ENCODE assay signal across 20 cellular contexts in the genomic region with DNA sequence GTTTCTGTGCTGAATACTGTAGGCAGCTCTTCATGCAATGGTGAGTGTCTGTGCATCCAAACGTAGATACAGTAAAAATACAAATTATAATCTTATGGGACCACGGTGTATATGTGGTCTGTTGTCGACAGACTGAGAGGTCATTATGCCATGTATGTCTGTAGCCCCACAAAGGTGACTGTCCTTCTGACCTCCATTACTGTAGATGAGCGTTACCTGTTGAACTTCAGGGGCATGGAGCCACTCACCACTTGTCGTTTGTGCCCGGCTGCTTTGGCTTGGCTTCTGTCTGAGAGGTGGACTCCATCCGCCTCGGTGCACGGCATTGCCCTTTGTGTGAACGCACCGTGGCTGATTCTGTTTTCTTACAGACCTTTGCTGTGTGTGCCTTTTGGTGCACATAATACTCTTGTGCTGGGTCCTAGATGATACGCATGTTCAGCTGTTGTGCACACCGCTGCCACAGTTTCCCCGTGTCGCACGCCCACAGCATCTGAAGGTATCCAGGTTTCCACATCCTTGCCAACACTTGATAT. TPM values are rescaled to one million over a fixed set of nuclear protein-coding genes. Genes with fewer than 3 reads are reported as not detected.
A peak's percentile ranks its signal among the peaks of the same experiment; 100 is the strongest.
DNase-seq lines count a peak whose midpoint lies in the region; ATAC-seq, FAIRE-seq and TF ChIP-seq lines count a peak whose summit lies in the region.
"Had no signal": no experiment of that assay in that cellular context is flagged by ENCODE, and none has a peak within 500 bp of the region (broad histone marks: within the 10 kb centered on the region; RNA-seq: fewer than 3 reads in every experiment).

No MANE protein-coding gene starts in this region.

- H3K9me3 ChIP-seq in hepatocyte (ENCODE audit: low read depth), result no peaks in the 10 kb centered on the region
- H3K9me3 ChIP-seq: sigmoid colon had no signal

- DNase-seq in stimulated activated naive CD8-positive, alpha-beta T cell treated with anti-CD3 and anti-CD28 coated beads, Interleukin-15, Interleukin-2, amounts not matched to agents 100 U/mL and 50 U/mL, for 24 hours, result no peak
- DNase-seq in hepatocyte (ENCODE audit: low spot score) (no peak), GM19239 (ENCODE audit: insufficient read length, low spot score) (no peak), iPS-NIHi7 (ENCODE audit: extremely low spot score) (no peak), islet precursor cell (no peak)
- DNase-seq: activated naive CD4-positive, alpha-beta T cell treated with anti-CD3 and anti-CD28 coated beads for 36 hours; COR-L47; H9; hippocampal formation; NCI-H1105; NCI-H524 treated with DMSO at 0.1 percent for 48 hours; OCI-M1; sigmoid colon; stimulated activated CD4-positive, alpha-beta T cell treated with anti-CD3 and anti-CD28 coated beads, Interleukin-2, amount 100 ng/mL, for 24 hours had no signal

- H3K27ac Mint-ChIP-seq in stimulated activated naive CD8-positive, alpha-beta T cell treated with anti-CD3 and anti-CD28 coated beads, Interleukin-15, Interleukin-2, amounts not matched to agents 100 ng/mL and 50 ng/mL, for 24 hours, result no peak overlapping the region

- peak overlapping the region; percentile 98 for H3K4me2 ChIP-seq in hepatocyte

- TF ChIP-seq CTCF in VCaP (conservative IDR thresholded peaks at IDR 0.05), result no peak
- no peak for TF ChIP-seq CTCF in hepatocyte (IDR thresholded peaks at IDR 0.05; ENCODE audit: poor library complexity)

- no peak for ATAC-seq in stimulated activated naive CD8-positive, alpha-beta T cell treated with anti-CD3 and anti-CD28 coated beads, Interleukin-15, Interleukin-2, amounts not matched to agents 100 U/mL and 50 U/mL, for 24 hours
- ATAC-seq in HG02623 (IDR thresholded peaks at IDR 0.05; ENCODE audit: unreplicated experiment), result no peak
- ATAC-seq: activated CD4-positive, CD25-positive, alpha-beta regulatory T cell treated with anti-CD3 and anti-CD28 coated beads, Interleukin-2, amount 50 U/mL, for 24 hours had no signal

- H3K4me1 Mint-ChIP-seq in stimulated activated naive CD8-positive, alpha-beta T cell treated with anti-CD3 and anti-CD28 coated beads, Interleukin-15, Interleukin-2, amounts not matched to agents 100 ng/mL and 50 ng/mL, for 24 hours (ENCODE audit: low read depth), result peaks cover 68% of the 10 kb centered on the region

- no peaks in the 10 kb centered on the region for H3K9me3 Mint-ChIP-seq in stimulated activated naive CD8-positive, alpha-beta T cell treated with anti-CD3 and anti-CD28 coated beads, Interleukin-15, Interleukin-2, amounts not matched to agents 100 ng/mL and 50 ng/mL, for 24 hours
- H3K9me3 Mint-ChIP-seq: activated naive CD4-positive, alpha-beta T cell treated with anti-CD3 and anti-CD28 coated beads for 36 hours; H9; T-helper 2 cell treated with Interferon-gamma antibody and Interleukin-4, amounts not matched to agents 5 μg/mL and 100 μg/mL, for 36 hours had no signal

- H3K27me3 ChIP-seq in hepatocyte, result no peaks in the 10 kb centered on the region
- H3K27me3 ChIP-seq: sigmoid colon had no signal

- H3K27me3 Mint-ChIP-seq in stimulated activated naive CD8-positive, alpha-beta T cell treated with anti-CD3 and anti-CD28 coated beads, Interleukin-15, Interleukin-2, amounts not matched to agents 100 ng/mL and 50 ng/mL, for 24 hours, result no peaks in the 10 kb centered on the region

- peaks cover 74% of the 10 kb centered on the region for H4K20me1 ChIP-seq in hepatocyte (ENCODE audit: insufficient read depth, poor library complexity, severe bottlenecking)

- H3K79me2 ChIP-seq in hepatocyte, result peaks cover 75% of the 10 kb centered on the region

- peaks cover 24% of the 10 kb centered on the region for H3K4me1 ChIP-seq in hepatocyte (ENCODE audit: insufficient read depth)

- peak overlapping the region; percentile 85 for H3K4me3 Mint-ChIP-seq in stimulated activated naive CD8-positive, alpha-beta T cell treated with anti-CD3 and anti-CD28 coated beads, Interleukin-15, Interleukin-2, amounts not matched to agents 100 ng/mL and 50 ng/mL, for 24 hours

- H3K9me2 ChIP-seq in hepatocyte (replicated peaks; ENCODE audit: insufficient read depth), result no peaks in the 10 kb centered on the region

- peak overlapping the region; percentile 96; the same call in 1 of the 2 replicates for H3K27ac ChIP-seq in VCaP
- no peak overlapping the region for H3K27ac ChIP-seq in hepatocyte
- H3K27ac ChIP-seq: coronary artery, sigmoid colon had no signal

- no peak overlapping the region for H3K4me3 ChIP-seq in hepatocyte
- H3K4me3 ChIP-seq: coronary artery, sigmoid colon had no signal

- 95% methylated on average over 16 of the region's 16 CpGs for WGBS in hepatocyte (ENCODE audit: low lambda C conversion rate, missing lambda C conversion rate)

- H2AFZ ChIP-seq in hepatocyte, result no peak overlapping the region

- FAIRE-seq in GM19239 (lab: Jason Lieb, UNC), result no peak

- H3K36me3 Mint-ChIP-seq in stimulated activated naive CD8-positive, alpha-beta T cell treated with anti-CD3 and anti-CD28 coated beads, Interleukin-15, Interleukin-2, amounts not matched to agents 100 ng/mL and 50 ng/mL, for 24 hours (ENCODE audit: low read depth), result peaks cover 66% of the 10 kb centered on the region

- no peaks in the 10 kb centered on the region for H3K36me3 ChIP-seq in hepatocyte (replicated peaks; ENCODE audit: insufficient read depth, low read depth)

RNA-seq across cellular contexts. Expression of a gene that starts 2.9 kb away (rescaled TPM):
- 66.3 and 72.6 TPM in 2 replicates for total RNA-seq in hepatocyte
- 19.4 and 24.6 TPM in 2 replicates for polyA plus RNA-seq in hepatocyte
